30 cellular contexts compared by ENCODE assay signal in genomic region chr17:42806249-42806648, GRCh38. TPM values are rescaled to one million over a fixed set of nuclear protein-coding genes. Genes with fewer than 3 reads are reported as not detected.
"Had no signal": no experiment of that assay in that cellular context is flagged by ENCODE, and none has a peak within 500 bp of the region (broad histone marks: within the 10 kb centered on the region; RNA-seq: fewer than 3 reads in every experiment).

No MANE protein-coding gene starts in this region.

- H3K27ac ChIP-seq: esophagus squamous epithelium, gastrocnemius medialis, left ventricle myocardium inferior, neutrophil, ovary, testis, vagina had no signal

- H3K27me3 Mint-ChIP-seq: activated naive CD4-positive, alpha-beta T cell treated with anti-CD3 and anti-CD28 coated beads, Interleukin-2, amount 50 U/mL, for 24 hours; stimulated activated memory B cell treated with anti-CD40 and anti-IgM and Interleukin-4, amounts not matched to agents 10 μg/mL and 1 μg/mL and 100 μg/mL, for 72 hours had no signal

- H3K27me3 ChIP-seq: esophagus squamous epithelium, gastrocnemius medialis, ovary, testis, vagina had no signal

- DNase-seq: activated CD4-positive, alpha-beta memory T cell treated with anti-CD3 and anti-CD28 coated beads, Interleukin-2, amount 10 ng/mL, durations not matched to agents 7 days and 5 days; activated CD4-positive, alpha-beta T cell treated with anti-CD3 and anti-CD28 coated beads, Interleukin-2, amount 10 ng/mL, durations not matched to agents 24 days and 14 days; activated CD8-positive, alpha-beta memory T cell treated with anti-CD3 and anti-CD28 coated beads, Interleukin-2, amount 10 ng/mL, durations not matched to agents 7 days and 5 days; activated gamma-delta T cell treated with Interleukin-2 at 50 U/mL for 16 hours; anterior cingulate cortex; dermis blood vessel endothelial cell; effector memory CD4-positive, alpha-beta T cell; esophagus squamous epithelium; gastrocnemius medialis; head of caudate nucleus; kidney glomerular epithelial cell; left ventricle myocardium inferior; ovary; right cardiac atrium; stimulated activated CD4-positive, alpha-beta T cell treated with anti-CD3 and anti-CD28 coated beads, Interleukin-2, amount 100 ng/mL, for 24 hours; testis had no signal

- H3K9me3 Mint-ChIP-seq: activated CD4-positive, alpha-beta memory T cell treated with anti-CD3 and anti-CD28 coated beads, Interleukin-2, amount 10 ng/mL, durations not matched to agents 7 days and 5 days; activated CD4-positive, alpha-beta T cell treated with anti-CD3 and anti-CD28 coated beads, Interleukin-2, amount 10 ng/mL, durations not matched to agents 24 days and 14 days; activated naive CD4-positive, alpha-beta T cell treated with anti-CD3 and anti-CD28 coated beads, Interleukin-2, amount 50 U/mL, for 24 hours; brain; mesothelial cell of epicardium; nephron; stimulated activated memory B cell treated with anti-CD40 and anti-IgM and Interleukin-4, amounts not matched to agents 10 μg/mL and 1 μg/mL and 100 μg/mL, for 72 hours; type B pancreatic cell had no signal

- H3K4me1 Mint-ChIP-seq: activated CD4-positive, alpha-beta memory T cell treated with anti-CD3 and anti-CD28 coated beads, Interleukin-2, amount 10 ng/mL, durations not matched to agents 7 days and 5 days; activated CD8-positive, alpha-beta memory T cell treated with anti-CD3 and anti-CD28 coated beads, Interleukin-2, amount 10 ng/mL, durations not matched to agents 7 days and 5 days; activated naive CD4-positive, alpha-beta T cell treated with anti-CD3 and anti-CD28 coated beads, Interleukin-2, amount 50 U/mL, for 24 hours; brain; mesothelial cell of epicardium; stimulated activated memory B cell treated with anti-CD40 and anti-IgM and Interleukin-4, amounts not matched to agents 10 μg/mL and 1 μg/mL and 100 μg/mL, for 72 hours had no signal

- H3K9me3 ChIP-seq: esophagus squamous epithelium, gastrocnemius medialis, left ventricle myocardium inferior, neutrophil, ovary, testis, vagina had no signal

- ATAC-seq: activated CD4-positive, CD25-positive, alpha-beta regulatory T cell treated with anti-CD3 and anti-CD28 coated beads, Interleukin-2, amount 50 U/mL, for 24 hours; activated CD8-positive, alpha-beta memory T cell treated with anti-CD3 and anti-CD28 coated beads, Interleukin-2, amount 10 ng/mL, durations not matched to agents 7 days and 5 days; gastrocnemius medialis; right cardiac atrium; stimulated activated memory B cell treated with anti-CD40 and anti-IgM and Interleukin-4, amounts not matched to agents 10 μg/mL and 1 μg/mL and 100 μg/mL, for 72 hours had no signal

- H3K4me3 Mint-ChIP-seq: activated CD4-positive, alpha-beta memory T cell treated with anti-CD3 and anti-CD28 coated beads, Interleukin-2, amount 10 ng/mL, durations not matched to agents 7 days and 5 days; activated CD4-positive, alpha-beta T cell treated with anti-CD3 and anti-CD28 coated beads, Interleukin-2, amount 10 ng/mL, durations not matched to agents 24 days and 14 days; activated CD8-positive, alpha-beta memory T cell treated with anti-CD3 and anti-CD28 coated beads, Interleukin-2, amount 10 ng/mL, durations not matched to agents 7 days and 5 days; activated naive CD4-positive, alpha-beta T cell treated with anti-CD3 and anti-CD28 coated beads, Interleukin-2, amount 50 U/mL, for 24 hours; brain; mesothelial cell of epicardium; nephron; stimulated activated memory B cell treated with anti-CD40 and anti-IgM and Interleukin-4, amounts not matched to agents 10 μg/mL and 1 μg/mL and 100 μg/mL, for 72 hours; type B pancreatic cell had no signal

- H3K27ac Mint-ChIP-seq: activated CD4-positive, alpha-beta memory T cell treated with anti-CD3 and anti-CD28 coated beads, Interleukin-2, amount 10 ng/mL, durations not matched to agents 7 days and 5 days; activated CD4-positive, alpha-beta T cell treated with anti-CD3 and anti-CD28 coated beads, Interleukin-2, amount 10 ng/mL, durations not matched to agents 24 days and 14 days; activated CD8-positive, alpha-beta memory T cell treated with anti-CD3 and anti-CD28 coated beads, Interleukin-2, amount 10 ng/mL, durations not matched to agents 7 days and 5 days; activated naive CD4-positive, alpha-beta T cell treated with anti-CD3 and anti-CD28 coated beads, Interleukin-2, amount 50 U/mL, for 24 hours; brain; mesothelial cell of epicardium; nephron; stimulated activated memory B cell treated with anti-CD40 and anti-IgM and Interleukin-4, amounts not matched to agents 10 μg/mL and 1 μg/mL and 100 μg/mL, for 72 hours had no signal

- H3K4me3 ChIP-seq: esophagus squamous epithelium, gastrocnemius medialis, left ventricle myocardium inferior, ovary, testis, vagina had no signal

- H3K4me1 ChIP-seq: esophagus squamous epithelium, gastrocnemius medialis, left ventricle myocardium inferior, vagina had no signal

- H3K36me3 ChIP-seq: ovary had no signal

RNA-seq across cellular contexts. Expression of gene CNTD1, which starts 7.6 kb away (rescaled TPM):
- total RNA-seq: activated CD4-positive, alpha-beta memory T cell treated with anti-CD3 and anti-CD28 coated beads, Interleukin-2, amount 10 ng/mL, durations not matched to agents 7 days and 5 days; activated CD4-positive, alpha-beta T cell treated with anti-CD3 and anti-CD28 coated beads, Interleukin-2, amount 10 ng/mL, durations not matched to agents 24 days and 14 days; activated CD8-positive, alpha-beta memory T cell treated with anti-CD3 and anti-CD28 coated beads, Interleukin-2, amount 10 ng/mL, durations not matched to agents 7 days and 5 days; cardiac septum; chondrocyte; esophagus squamous epithelium; gastrocnemius medialis; left ventricle myocardium inferior; pulmonary artery endothelial cell; T-helper 2 cell treated with Interferon-gamma antibody and Interleukin-4, amounts not matched to agents 100 ng/mL and 5 ng/mL, for 36 hours; vagina had no signal

RNA-seq across cellular contexts. Expression of gene WNK4, which starts 25.8 kb away (rescaled TPM):
- total RNA-seq: cardiac septum, gastrocnemius medialis, left ventricle myocardium inferior, right cardiac atrium, skeletal muscle tissue had no signal
